Comparison of ENCODE assay signal across 22 cellular contexts in genomic region chr1:160829766-160830165, GRCh38. TPM values are rescaled to one million over a fixed set of nuclear protein-coding genes. Genes with fewer than 3 reads are reported as not detected.
DNase-seq lines count a peak whose midpoint lies in the region; ATAC-seq and TF ChIP-seq lines count a peak whose summit lies in the region.
"Had no signal": no experiment of that assay in that cellular context is flagged by ENCODE, and none has a peak within 500 bp of the region (broad histone marks: within the 10 kb centered on the region; RNA-seq: fewer than 3 reads in every experiment).

No MANE protein-coding gene starts in this region.

- H3K4me1 ChIP-seq in ascending aorta, result no peaks in the 10 kb centered on the region
- H3K4me1 ChIP-seq: adrenal gland, heart left ventricle, parathyroid adenoma, right atrium auricular region had no signal

- intact Hi-C loops in CD4-positive, alpha-beta T cell (cut with DNase I, micrococcal nuclease), result loop anchor here (1.0 to 10.0 kb wide), 6 partner anchors 52 to 265 kb away; partner anchors contain the start of gene KLHDC9 (in 1 of the 2)
- intact Hi-C loops in activated CD8-positive, alpha-beta T cell treated with anti-CD3 and anti-CD28 coated beads for 36 hours (cut with micrococcal nuclease), result loop anchor here (2.0 kb wide), 2 partner anchors 53 to 103 kb away; no protein-coding TSS in a partner anchor
- intact Hi-C loops in ascending aorta (cut with DNase I), result loop anchor here (10.0 kb wide), 1 partner anchor 265 kb away; the partner anchor contains the start of gene KLHDC9

- no peak for DNase-seq in CD4-positive, alpha-beta T cell
- DNase-seq in DMS53 treated with DMSO at 0.1 percent for 48 hours (lab: John Stamatoyannopoulos, UW; ENCODE audit: unreplicated experiment) (peak; percentile 48), naive B cell (no peak), NCI-H1092 treated with DMSO at 0.1 percent for 48 hours (lab: John Stamatoyannopoulos, UW) (no peak), ascending aorta (ENCODE audit: low spot score in 2 of 2) (no peak), NCI-H1694 (lab: John Stamatoyannopoulos, UW) (no peak)
- no peak for DNase-seq in activated CD8-positive, alpha-beta T cell treated with anti-CD3 and anti-CD28 coated beads for 36 hours
- DNase-seq: NCI-H524 treated with DMSO at 0.1 percent for 48 hours had no signal

- no peak overlapping the region for H3K4me3 Mint-ChIP-seq in CD4-positive, alpha-beta T cell
- no peak overlapping the region for H3K4me3 Mint-ChIP-seq in activated CD8-positive, alpha-beta T cell treated with anti-CD3 and anti-CD28 coated beads for 36 hours
- H3K4me3 Mint-ChIP-seq in naive B cell, result no peak overlapping the region
- H3K4me3 Mint-ChIP-seq: activated CD4-positive, alpha-beta T cell treated with anti-CD3 and anti-CD28 coated beads for 36 hours; stimulated activated naive CD8-positive, alpha-beta T cell treated with anti-CD3 and anti-CD28 coated beads, Interleukin-15, Interleukin-2, amounts not matched to agents 100 ng/mL and 50 ng/mL, for 24 hours had no signal

- ATAC-seq in CD4-positive, alpha-beta T cell (ENCODE audit: poor library complexity), result no peak
- ATAC-seq in activated CD8-positive, alpha-beta T cell treated with anti-CD3 and anti-CD28 coated beads for 36 hours, result no peak
- no peak for ATAC-seq in naive B cell (ENCODE audit: low read depth in 2 of 2)

- H3K4me1 Mint-ChIP-seq in CD4-positive, alpha-beta T cell (ENCODE audit: low read depth), result peaks cover 27% of the 10 kb centered on the region
- H3K4me1 Mint-ChIP-seq in activated CD8-positive, alpha-beta T cell treated with anti-CD3 and anti-CD28 coated beads for 36 hours (ENCODE audit: low read depth), result peaks cover 26% of the 10 kb centered on the region
- peaks cover 1 to 14% (median 9%) of the 10 kb centered on the region in 3 donors for H3K4me1 Mint-ChIP-seq in naive B cell

- H3K27me3 Mint-ChIP-seq in CD4-positive, alpha-beta T cell, result no peaks in the 10 kb centered on the region
- no peaks in the 10 kb centered on the region for H3K27me3 Mint-ChIP-seq in activated CD8-positive, alpha-beta T cell treated with anti-CD3 and anti-CD28 coated beads for 36 hours
- H3K27me3 Mint-ChIP-seq in naive B cell, result no peaks in the 10 kb centered on the region
- H3K27me3 Mint-ChIP-seq: activated CD4-positive, alpha-beta T cell treated with anti-CD3 and anti-CD28 coated beads for 36 hours; stimulated activated naive CD8-positive, alpha-beta T cell treated with anti-CD3 and anti-CD28 coated beads, Interleukin-15, Interleukin-2, amounts not matched to agents 100 ng/mL and 50 ng/mL, for 24 hours had no signal

- H3K9me3 Mint-ChIP-seq in CD4-positive, alpha-beta T cell, result no peaks in the 10 kb centered on the region
- no peaks in the 10 kb centered on the region for H3K9me3 Mint-ChIP-seq in activated CD8-positive, alpha-beta T cell treated with anti-CD3 and anti-CD28 coated beads for 36 hours
- H3K9me3 Mint-ChIP-seq in naive B cell, result no peaks in the 10 kb centered on the region
- H3K9me3 Mint-ChIP-seq: activated T-helper 2 cell treated with anti-CD3 and anti-CD28 coated beads, Interferon-gamma antibody, Interleukin-2, Interleukin-4, amounts not matched to agents 10 μg/mL and 5 μg/mL and 100 μg/mL, durations not matched to agents 14 hours and 24 hours and 36 hours; stimulated activated naive CD8-positive, alpha-beta T cell treated with anti-CD3 and anti-CD28 coated beads, Interleukin-15, Interleukin-2, amounts not matched to agents 100 ng/mL and 50 ng/mL, for 24 hours had no signal

- H3K9me3 ChIP-seq in CD4-positive, alpha-beta T cell (ENCODE audit: control insufficient read depth, low read length), result no peaks in the 10 kb centered on the region
- no peaks in the 10 kb centered on the region for H3K9me3 ChIP-seq in ascending aorta
- H3K9me3 ChIP-seq: adrenal gland, heart left ventricle, right atrium auricular region had no signal

- CTCF ChIA-PET in CD4-positive, alpha-beta T cell (lab: Charles Lee), result interaction anchor here (0.8 to 3.2 kb wide), 7 partner anchors 31 to 148 kb away, joined by 3 to 25 read pairs (median 4); no protein-coding TSS in a partner anchor
- CTCF ChIA-PET in activated CD8-positive, alpha-beta T cell treated with anti-CD3 and anti-CD28 coated beads for 36 hours (lab: Charles Lee), result interaction anchor here (0.7 to 6.8 kb wide), 15 partner anchors 9 to 148 kb away, joined by 3 to 107 read pairs (median 6); no protein-coding TSS in a partner anchor

- no peaks in the 10 kb centered on the region for H3K36me3 ChIP-seq in ascending aorta
- H3K36me3 ChIP-seq: adrenal gland, brain microvascular endothelial cell, heart left ventricle, right atrium auricular region had no signal

- POLR2A ChIA-PET in CD4-positive, alpha-beta T cell (lab: Charles Lee), result interaction anchor here (1.0 to 3.5 kb wide), 2 partner anchors 34 to 103 kb away, joined by 3 to 15 read pairs; partner anchors contain the start of gene LY9
- POLR2A ChIA-PET in activated CD8-positive, alpha-beta T cell treated with anti-CD3 and anti-CD28 coated beads for 36 hours (lab: Charles Lee), result interaction anchor here (1.3 to 1.5 kb wide), 2 partner anchors 24 to 53 kb away, joined by 3 read pairs; no protein-coding TSS in a partner anchor

- peak overlapping the region; percentile 81 for H3K27ac Mint-ChIP-seq in CD4-positive, alpha-beta T cell
- H3K27ac Mint-ChIP-seq in activated CD8-positive, alpha-beta T cell treated with anti-CD3 and anti-CD28 coated beads for 36 hours, result peak overlapping the region; percentile 25
- peak overlapping the region in 5 of 6 donors; percentile 64 to 84 (median 77) for H3K27ac Mint-ChIP-seq in naive B cell
- H3K27ac Mint-ChIP-seq: activated T-helper 2 cell treated with anti-CD3 and anti-CD28 coated beads, Interferon-gamma antibody, Interleukin-2, Interleukin-4, amounts not matched to agents 10 μg/mL and 5 μg/mL and 100 μg/mL, durations not matched to agents 14 hours and 24 hours and 36 hours had no signal

- no peak overlapping the region for H3K4me3 ChIP-seq in ascending aorta
- H3K4me3 ChIP-seq: adrenal gland, heart left ventricle, right atrium auricular region had no signal

- TF ChIP-seq CTCF in CD4-positive, alpha-beta T cell (IDR thresholded peaks at IDR 0.05), result no peak
- TF ChIP-seq CTCF in activated CD8-positive, alpha-beta T cell treated with anti-CD3 and anti-CD28 coated beads for 36 hours (IDR thresholded peaks at IDR 0.05), result no peak
- TF ChIP-seq CTCF in ascending aorta (IDR thresholded peaks at IDR 0.05), result no peak

- H3K27ac ChIP-seq in CD4-positive, alpha-beta T cell (ENCODE audit: low read depth, low read length), result no peak overlapping the region
- no peak overlapping the region for H3K27ac ChIP-seq in ascending aorta
- H3K27ac ChIP-seq: adrenal gland, brain microvascular endothelial cell, C4-2B, heart left ventricle, parathyroid adenoma, right atrium auricular region had no signal

- peaks cover 53% of the 10 kb centered on the region for H3K36me3 Mint-ChIP-seq in CD4-positive, alpha-beta T cell (ENCODE audit: low read depth)
- peaks cover 4% of the 10 kb centered on the region for H3K36me3 Mint-ChIP-seq in activated CD8-positive, alpha-beta T cell treated with anti-CD3 and anti-CD28 coated beads for 36 hours (ENCODE audit: low read depth)
- peaks cover 10 to 16% of the 10 kb centered on the region in 2 donors for H3K36me3 Mint-ChIP-seq in naive B cell

- H3K27me3 ChIP-seq in CD4-positive, alpha-beta T cell (ENCODE audit: control insufficient read depth, insufficient read depth, low read length), result no peaks in the 10 kb centered on the region
- no peaks in the 10 kb centered on the region for H3K27me3 ChIP-seq in ascending aorta
- H3K27me3 ChIP-seq: adrenal gland, brain microvascular endothelial cell, right atrium auricular region had no signal

RNA-seq across cellular contexts. Expression of gene CD244, which starts 32.9 kb away (rescaled TPM):
- total RNA-seq in CD4-positive, alpha-beta T cell, result under 1 TPM; 0.53 to 0.55 TPM
- total RNA-seq in activated CD8-positive, alpha-beta T cell treated with anti-CD3 and anti-CD28 coated beads for 36 hours, result 1 to 10 TPM; 1.4 to 1.8 TPM
- polyA plus RNA-seq in naive B cell (ENCODE audit: low read depth in 6 of 6), result under 1 TPM in 5 of 6 donors, not detected in 1; 0.32 to 0.97 (median 0.71) TPM
- total RNA-seq in ascending aorta, result not detected
- total RNA-seq: fibroblast of villous mesenchyme, IMR-90 had no signal
- polyA plus RNA-seq: AG04450, IMR-90, neural cell had no signal

RNA-seq across cellular contexts. Expression of gene LY9, which starts 33.8 kb away (rescaled TPM):
- total RNA-seq in CD4-positive, alpha-beta T cell, result 100 to 1,000 TPM; 124 TPM
- 10 to 100 TPM; 19.1 to 19.5 TPM for total RNA-seq in activated CD8-positive, alpha-beta T cell treated with anti-CD3 and anti-CD28 coated beads for 36 hours
- 100 to 1,000 TPM; 143 to 230 (median 167) TPM for polyA plus RNA-seq in naive B cell (ENCODE audit: low read depth in 6 of 6)
- total RNA-seq in ascending aorta, result 0.11 TPM
- total RNA-seq: fibroblast of villous mesenchyme, IMR-90 had no signal
- polyA plus RNA-seq: AG04450, IMR-90, neural cell had no signal

RNA-seq across cellular contexts. Expression of gene ITLN1, which starts 55.2 kb away (rescaled TPM):
- total RNA-seq in CD4-positive, alpha-beta T cell, result not detected
- total RNA-seq in activated CD8-positive, alpha-beta T cell treated with anti-CD3 and anti-CD28 coated beads for 36 hours, result not detected
- polyA plus RNA-seq in naive B cell (ENCODE audit: low read depth in 6 of 6), result not detected
- 2.2 TPM for total RNA-seq in ascending aorta
- total RNA-seq: activated CD4-positive, alpha-beta T cell treated with anti-CD3 and anti-CD28 coated beads for 36 hours; activated T-helper 2 cell treated with anti-CD3 and anti-CD28 coated beads, Interferon-gamma antibody, Interleukin-2, Interleukin-4, amounts not matched to agents 10 μg/mL and 5 μg/mL and 100 μg/mL, durations not matched to agents 14 hours and 24 hours and 36 hours; fibroblast of villous mesenchyme; IMR-90; T-helper 1 cell treated with Interleukin-12 subunit alpha and Interleukin-12 subunit beta and Interleukin-4 antibody, amounts not matched to agents 30 ng/mL and 1 ng/mL, for 36 hours had no signal
- polyA plus RNA-seq: AG04450, IMR-90, neural cell had no signal

Comparison
In these comparisons a context has a peak if more than half of its experiments do, and no peak if none do; other contexts are left out.
1. H3K27ac Mint-ChIP-seq: peak in every context shown above with its lines; median percentile 81 in CD4-positive, alpha-beta T cell; 77 in naive B cell; 25 in activated CD8-positive, alpha-beta T cell treated with anti-CD3 and anti-CD28 coated beads for 36 hours.
2. RNA of gene LY9, which starts 33.8 kb away (total RNA-seq): 124 TPM in CD4-positive, alpha-beta T cell and 19.1 to 19.5 TPM in activated CD8-positive, alpha-beta T cell treated with anti-CD3 and anti-CD28 coated beads for 36 hours; 0.11 TPM in ascending aorta (single experiment); every median in the first group is over 10 times any median in the second.